8 cellular contexts compared by ENCODE assay signal in the genomic region with DNA sequence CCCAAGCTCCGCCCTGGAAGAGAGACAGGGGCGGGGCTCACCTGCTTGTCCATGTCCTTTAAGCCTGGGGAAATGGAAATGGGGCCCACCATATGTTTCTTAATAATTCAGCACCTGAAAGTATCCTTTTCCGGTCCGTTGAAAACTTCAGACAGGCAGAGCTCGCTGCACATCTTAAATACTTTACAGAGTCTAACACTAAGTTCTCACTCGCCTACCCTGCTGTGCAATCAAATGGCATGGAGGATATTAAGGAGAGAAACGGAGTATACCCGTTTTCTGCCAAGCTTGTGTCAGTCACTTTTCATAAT. TPM values are rescaled to one million over a fixed set of nuclear protein-coding genes. Genes with fewer than 3 reads are reported as not detected.
A peak's percentile ranks its signal among the peaks of the same experiment; 100 is the strongest.
DNase-seq lines count a peak whose midpoint lies in the region; ATAC-seq, FAIRE-seq and TF ChIP-seq lines count a peak whose summit lies in the region.

No MANE protein-coding gene starts in this region.

- no peaks in the 10 kb centered on the region for H3K9me2 ChIP-seq in Loucy (replicated peaks; ENCODE audit: low read depth, low read length)

- H3K9ac ChIP-seq in Loucy (ENCODE audit: low read depth, low read length, poor library complexity, severe bottlenecking): no peak overlapping the region
- H3K9ac ChIP-seq in neural progenitor cell: no peak overlapping the region

- peak overlapping the region; percentile 94 for H3K4me3 Mint-ChIP-seq in CD4-positive, alpha-beta T cell
- peak overlapping the region; percentile 86 for H3K4me3 Mint-ChIP-seq in neural progenitor cell

- peak overlapping the region; percentile 89 for H3K27ac ChIP-seq in CD4-positive, alpha-beta T cell (ENCODE audit: low read depth, low read length)
- H3K27ac ChIP-seq in ectodermal cell (ENCODE audit: insufficient read depth, low read depth, low read length, poor library complexity, severe bottlenecking): no peak overlapping the region
- no peak overlapping the region for H3K27ac ChIP-seq in neural progenitor cell

- CTCF ChIA-PET in CD4-positive, alpha-beta T cell (lab: Charles Lee): interaction anchor here (0.9 to 2.7 kb wide), 2 partner anchors 37 to 187 kb away, joined by 4 to 14 read pairs; partner anchors contain the start of genes ORC1, PRPF38A and TUT4

- H3K4me1 Mint-ChIP-seq in CD4-positive, alpha-beta T cell (ENCODE audit: low read depth): peaks cover 58% of the 10 kb centered on the region
- H3K4me1 Mint-ChIP-seq in neural progenitor cell: peaks cover 24% of the 10 kb centered on the region

- H3K79me2 ChIP-seq in Loucy (ENCODE audit: insufficient read depth, low read length): peaks cover 36% of the 10 kb centered on the region
- H3K79me2 ChIP-seq in neural progenitor cell (ENCODE audit: low read depth): peaks cover 15% of the 10 kb centered on the region

- H3F3A ChIP-seq in Loucy (ENCODE audit: low read depth) (peaks cover 5% of the 10 kb centered on the region; the same call in 1 of the 2 replicates), neural progenitor cell (ENCODE audit: low read depth) (peaks cover 45% of the 10 kb centered on the region)

- POLR2A ChIA-PET in CD4-positive, alpha-beta T cell (lab: Charles Lee): interaction anchor here (0.8 to 3.0 kb wide), 12 partner anchors 10 to 320 kb away, joined by 3 to 61 read pairs (median 6); partner anchors contain the start of genes BTF3L4, ORC1, PRPF38A and SHISAL2A

- no peak for ATAC-seq in CD4-positive, alpha-beta T cell (ENCODE audit: poor library complexity)
- ATAC-seq in left colon (no peak), HG03520 (IDR thresholded peaks at IDR 0.05; ENCODE audit: unreplicated experiment) (no peak)

- H2AFZ ChIP-seq in Loucy (ENCODE audit: low read length) (peak overlapping the region; percentile 80), neural progenitor cell (replicated peaks) (peak overlapping the region; percentile 83)

- peaks cover 8% of the 10 kb centered on the region; the same call in 1 of the 2 replicates for H3K36me3 ChIP-seq in Loucy (ENCODE audit: insufficient read depth, low read length)
- H3K36me3 ChIP-seq in ectodermal cell (ENCODE audit: control insufficient read depth, insufficient read depth, low read length): peaks cover 9% of the 10 kb centered on the region
- H3K36me3 ChIP-seq in neural progenitor cell: no peaks in the 10 kb centered on the region

- no peaks in the 10 kb centered on the region for H3K9me3 Mint-ChIP-seq in CD4-positive, alpha-beta T cell
- peaks cover 4% of the 10 kb centered on the region for H3K9me3 Mint-ChIP-seq in neural progenitor cell

- peaks cover 17% of the 10 kb centered on the region for H4K20me1 ChIP-seq in Loucy (ENCODE audit: insufficient read depth, low read length, poor library complexity, severe bottlenecking)
- no peaks in the 10 kb centered on the region for H4K20me1 ChIP-seq in neural progenitor cell (ENCODE audit: low read depth)

- no peaks in the 10 kb centered on the region for H3K27me3 ChIP-seq in CD4-positive, alpha-beta T cell (ENCODE audit: control insufficient read depth, insufficient read depth, low read length)
- H3K27me3 ChIP-seq in Loucy (ENCODE audit: insufficient read depth, low read length, poor library complexity, severe bottlenecking): no peaks in the 10 kb centered on the region
- H3K27me3 ChIP-seq in ectodermal cell (ENCODE audit: control insufficient read depth, insufficient read depth, low read length, poor library complexity, severe bottlenecking): no peaks in the 10 kb centered on the region
- no peaks in the 10 kb centered on the region for H3K27me3 ChIP-seq in neural progenitor cell

- 44 to 48% methylated on average over 8 of the region's 8 CpGs for WGBS in ectodermal cell, 2 experiments

- no peak for FAIRE-seq in frontal cortex (lab: Jason Lieb, UNC)

- DNase-seq in CD4-positive, alpha-beta T cell: no peak
- DNase-seq in neural progenitor cell (ENCODE audit: low spot score) (no peak), left colon (no peak), NCI-H524 (lab: John Stamatoyannopoulos, UW) (no peak), frontal cortex (ENCODE audit: low spot score in 2 of 2) (no peak)

- peaks cover 30% of the 10 kb centered on the region for H3K4me1 ChIP-seq in Loucy (ENCODE audit: insufficient read depth, low read length, poor library complexity, severe bottlenecking)
- H3K4me1 ChIP-seq in ectodermal cell (ENCODE audit: control insufficient read depth, insufficient read depth, low read length): peaks cover 7% of the 10 kb centered on the region
- H3K4me1 ChIP-seq in neural progenitor cell: peaks cover 5% of the 10 kb centered on the region

- peak overlapping the region; percentile 61 for H3K4me2 ChIP-seq in Loucy (ENCODE audit: low read depth, low read length, poor library complexity, severe bottlenecking)
- H3K4me2 ChIP-seq in neural progenitor cell: peak overlapping the region; percentile 71

- intact Hi-C loops in CD4-positive, alpha-beta T cell (cut with DNase I, micrococcal nuclease): loop anchor here (1.0 to 10.0 kb wide), 10 partner anchors 37 to 1686 kb away; partner anchors contain the start of genes BTF3L4 (in 1 of the 2), FAF1 (in 1 of the 2), IFT25 (in 1 of the 2) and LRRC42 (in 1 of the 2)
- intact Hi-C loops in left colon (cut with DNase I, micrococcal nuclease): no loop called here

- H3K9me3 ChIP-seq in CD4-positive, alpha-beta T cell (ENCODE audit: control insufficient read depth, low read length): no peaks in the 10 kb centered on the region
- H3K9me3 ChIP-seq in Loucy (ENCODE audit: insufficient read depth, low read depth, low read length) (no peaks in the 10 kb centered on the region), ectodermal cell (ENCODE audit: control insufficient read depth, low read length) (no peaks in the 10 kb centered on the region), neural progenitor cell (ENCODE audit: low read depth) (no peaks in the 10 kb centered on the region)

- H3K27me3 Mint-ChIP-seq in CD4-positive, alpha-beta T cell: no peaks in the 10 kb centered on the region
- peaks cover 14% of the 10 kb centered on the region for H3K27me3 Mint-ChIP-seq in neural progenitor cell (ENCODE audit: insufficient read depth, low read depth)

- peaks cover 31% of the 10 kb centered on the region for H3K36me3 Mint-ChIP-seq in CD4-positive, alpha-beta T cell (ENCODE audit: low read depth)
- peaks cover 14% of the 10 kb centered on the region for H3K36me3 Mint-ChIP-seq in neural progenitor cell

- no peak for TF ChIP-seq CTCF in CD4-positive, alpha-beta T cell (IDR thresholded peaks at IDR 0.05)
- TF ChIP-seq CTCF in Loucy (conservative IDR thresholded peaks at IDR 0.05; ENCODE audit: low read length): no peak
- TF ChIP-seq CTCF in neural progenitor cell (IDR thresholded peaks at IDR 0.05): no peak

- H3K27ac Mint-ChIP-seq in CD4-positive, alpha-beta T cell: peak overlapping the region; percentile 96
- peak overlapping the region; percentile 42 for H3K27ac Mint-ChIP-seq in neural progenitor cell

- peak overlapping the region; percentile 86 for H3K4me3 ChIP-seq in Loucy (ENCODE audit: low read length, poor library complexity, severe bottlenecking)
- H3K4me3 ChIP-seq in ectodermal cell (ENCODE audit: insufficient read depth, low read depth, low read length): peak overlapping the region; percentile 84
- peak overlapping the region; percentile 90 for H3K4me3 ChIP-seq in neural progenitor cell

RNA-seq across cellular contexts. Expression of gene CC2D1B, which starts 0.5 kb away (rescaled TPM):
- 10 to 100 TPM; 46.5 to 47.5 TPM for total RNA-seq in CD4-positive, alpha-beta T cell
- 21.8 TPM for polyA plus RNA-seq in ectodermal cell (2013, experiment 1 of 4)
- polyA plus RNA-seq in ectodermal cell (2013, experiment 2 of 4): 26.7 TPM
- 13.5 TPM for polyA plus RNA-seq in ectodermal cell (2013, experiment 3 of 4)
- polyA plus RNA-seq in ectodermal cell (2013, experiment 4 of 4): 29.4 TPM
- 9.4 and 15.9 TPM in 2 replicates for total RNA-seq in neural progenitor cell (ENCODE audit: low replicate concordance)
- total RNA-seq in left colon: 10 to 100 TPM; 32.8 to 35.3 TPM
- total RNA-seq in frontal cortex: 10.2 TPM

RNA-seq across cellular contexts. Expression of gene ORC1, which starts 37.8 kb away (rescaled TPM):
- 1 to 10 TPM; 1.1 to 1.3 TPM for total RNA-seq in CD4-positive, alpha-beta T cell
- polyA plus RNA-seq in ectodermal cell (2013, experiment 1 of 4): 52.2 TPM
- polyA plus RNA-seq in ectodermal cell (2013, experiment 2 of 4): 49.4 TPM
- 37.4 TPM for polyA plus RNA-seq in ectodermal cell (2013, experiment 3 of 4)
- polyA plus RNA-seq in ectodermal cell (2013, experiment 4 of 4): 34.4 TPM
- total RNA-seq in neural progenitor cell (ENCODE audit: low replicate concordance) (42.4 and 47.4 TPM in 2 replicates), left colon (1 to 10 TPM; 1.7 to 4.3 TPM), frontal cortex (1.2 TPM)

RNA-seq across cellular contexts. Expression of gene PRPF38A, which starts 37.9 kb away (rescaled TPM):
- 10 to 100 TPM; 56.2 to 63.6 TPM for total RNA-seq in CD4-positive, alpha-beta T cell
- 65.2 TPM for polyA plus RNA-seq in ectodermal cell (2013, experiment 1 of 4)
- polyA plus RNA-seq in ectodermal cell (2013, experiment 2 of 4): 62.7 TPM
- 57.8 TPM for polyA plus RNA-seq in ectodermal cell (2013, experiment 3 of 4)
- polyA plus RNA-seq in ectodermal cell (2013, experiment 4 of 4): 58.2 TPM
- total RNA-seq in neural progenitor cell (ENCODE audit: low replicate concordance) (37.4 and 45.9 TPM in 2 replicates), left colon (10 to 100 TPM; 45.8 to 50.0 TPM), frontal cortex (15.9 TPM)

Comparison
In these comparisons a context has a peak if more than half of its experiments do, and no peak if none do; other contexts are left out.
1. intact Hi-C loops: an anchor here in CD4-positive, alpha-beta T cell (1.0 to 10.0 kb wide); none called in left colon.